In the genomic region with DNA sequence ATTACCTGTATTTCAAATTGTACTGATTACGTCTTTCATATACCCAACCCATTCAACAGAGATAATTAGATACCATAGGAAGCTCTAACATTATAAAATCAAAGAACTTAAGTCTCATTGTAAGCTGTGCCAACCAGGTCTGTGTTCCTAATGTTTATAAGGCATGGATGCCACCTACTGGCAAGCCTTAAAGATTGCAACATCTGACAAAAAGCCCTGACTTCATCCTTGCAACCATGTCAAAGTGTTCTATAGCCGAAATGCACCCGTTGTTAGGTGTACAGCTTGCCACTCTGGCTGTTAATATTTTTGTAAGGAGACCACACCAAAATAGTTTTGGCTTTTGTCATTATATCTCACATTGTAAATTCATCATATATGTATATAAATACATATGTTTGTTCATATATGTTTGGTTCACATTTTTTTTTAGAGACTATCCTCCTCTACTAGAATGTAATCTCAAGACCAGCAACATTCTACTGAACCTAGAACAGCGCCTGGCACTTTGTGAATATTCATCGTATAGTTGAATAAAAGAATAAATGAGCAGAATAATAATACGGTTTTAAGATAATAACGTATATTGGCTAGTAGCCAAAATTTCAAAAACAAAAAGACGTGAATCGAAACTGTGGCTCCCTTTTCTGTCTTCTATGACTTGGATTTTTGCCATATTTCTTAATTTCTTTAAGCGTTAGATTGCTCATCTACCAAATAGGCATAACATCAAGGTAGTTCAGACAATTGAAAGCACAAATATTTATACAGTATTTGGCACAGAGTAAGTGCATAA, we compare ENCODE assay signal across 8 cellular contexts.
A peak's percentile ranks its signal among the peaks of the same experiment; 100 is the strongest.
DNase-seq lines count a peak whose midpoint lies in the region; ATAC-seq and TF ChIP-seq lines count a peak whose summit lies in the region.

No MANE protein-coding gene starts in this region.

- no peaks in the 10 kb centered on the region for H3K9me3 Mint-ChIP-seq in CD8-positive, alpha-beta T cell

- H3K27me3 ChIP-seq in CD8-positive, alpha-beta T cell (ENCODE audit: insufficient read depth, low read length), result no peaks in the 10 kb centered on the region
- H3K27me3 ChIP-seq in lung (ENCODE audit: control insufficient read depth, insufficient read depth) (no peaks in the 10 kb centered on the region), tibial nerve (no peaks in the 10 kb centered on the region)

- H3K9me3 ChIP-seq in CD8-positive, alpha-beta T cell (ENCODE audit: low read length), result no peaks in the 10 kb centered on the region
- H3K9me3 ChIP-seq in T-helper 17 cell (ENCODE audit: control insufficient read depth, low read length, poor library complexity, severe bottlenecking) (no peaks in the 10 kb centered on the region), lung (ENCODE audit: control insufficient read depth in 2 of 2, insufficient read depth in 1 of 2, low read length in 1 of 2) (no peaks in the 10 kb centered on the region), tibial nerve (no peaks in the 10 kb centered on the region)

- no peak for TF ChIP-seq EP300 in tibial nerve (IDR thresholded peaks at IDR 0.05)

- peak; percentile 76 for TF ChIP-seq CTCF in CD8-positive, alpha-beta T cell (IDR thresholded peaks at IDR 0.05)
- TF ChIP-seq CTCF in lung (IDR thresholded peaks at IDR 0.05; ENCODE audit: control extremely low read depth, extremely low read depth) (peak; percentile 48), tibial nerve (IDR thresholded peaks at IDR 0.05) (peak; percentile 60 to 70 (median 64))

- H3K4me1 ChIP-seq in CD8-positive, alpha-beta T cell (ENCODE audit: insufficient read depth, low read length), result no peaks in the 10 kb centered on the region
- no peaks in the 10 kb centered on the region for H3K4me1 ChIP-seq in lung (ENCODE audit: control insufficient read depth in 2 of 2, insufficient read depth in 2 of 2, low read length in 2 of 2)
- peaks cover 0 to 7% (median 0%) of the 10 kb centered on the region in 4 donors for H3K4me1 ChIP-seq in tibial nerve

- no peak overlapping the region for H3K27ac ChIP-seq in CD8-positive, alpha-beta T cell (ENCODE audit: low read depth, low read length)
- H3K27ac ChIP-seq in lung (ENCODE audit: low read depth in 1 of 2, low read length in 1 of 2) (no peak overlapping the region), tibial nerve (no peak overlapping the region)

- 32 to 50% methylated on average over 10 of the region's 10 CpGs for WGBS in lung, 2 donors
- WGBS in tibial nerve, 2 donors, result 22 to 28% methylated on average over 10 of the region's 10 CpGs

- no peak overlapping the region for H3K27ac Mint-ChIP-seq in CD8-positive, alpha-beta T cell
- no peak overlapping the region for H3K27ac Mint-ChIP-seq in T-helper 17 cell

- no peaks in the 10 kb centered on the region for H3K36me3 ChIP-seq in CD8-positive, alpha-beta T cell (ENCODE audit: insufficient read depth, low read length)
- H3K36me3 ChIP-seq in lung (ENCODE audit: control insufficient read depth in 2 of 2, insufficient read depth in 2 of 2, low read length in 2 of 2), result no peaks in the 10 kb centered on the region
- no peaks in the 10 kb centered on the region for H3K36me3 ChIP-seq in tibial nerve

- peaks cover 4% of the 10 kb centered on the region for H3K27me3 Mint-ChIP-seq in CD8-positive, alpha-beta T cell (ENCODE audit: low read depth)
- H3K27me3 Mint-ChIP-seq in T-helper 17 cell, result peaks cover 28% of the 10 kb centered on the region

- H3K4me3 Mint-ChIP-seq in CD8-positive, alpha-beta T cell, result no peak overlapping the region
- no peak overlapping the region for H3K4me3 Mint-ChIP-seq in T-helper 17 cell

- H3K4me1 Mint-ChIP-seq in CD8-positive, alpha-beta T cell (ENCODE audit: low read depth), result no peaks in the 10 kb centered on the region
- peaks cover 3% of the 10 kb centered on the region for H3K4me1 Mint-ChIP-seq in T-helper 17 cell

- POLR2A ChIA-PET in CD8-positive, alpha-beta T cell (lab: Charles Lee), result no interaction called here

- TF ChIP-seq POLR2A in tibial nerve (IDR thresholded peaks at IDR 0.05), result no peak

- peak in 4 of 7 experiments; percentile 4 to 18 (median 10) for DNase-seq in CD8-positive, alpha-beta T cell
- DNase-seq in NCI-H1930 (lab: John Stamatoyannopoulos, UW), result peak; percentile 32 to 50
- DNase-seq in T-helper 17 cell, result peak in 1 of 3 donors; percentile 10
- peak; percentile 85 for DNase-seq in dermis blood vessel endothelial cell
- DNase-seq in lung (ENCODE audit: low spot score), result peak; percentile 31
- DNase-seq in tibial nerve (ENCODE audit: low spot score in 2 of 2), result peak in 1 of 2 donors; percentile 47

- no peaks in the 10 kb centered on the region for H3K36me3 Mint-ChIP-seq in CD8-positive, alpha-beta T cell
- peaks cover 5% of the 10 kb centered on the region for H3K36me3 Mint-ChIP-seq in T-helper 17 cell (ENCODE audit: low read depth)

- CTCF ChIA-PET in CD8-positive, alpha-beta T cell (lab: Charles Lee), result interaction anchor here (0.5 to 1.6 kb wide), 7 partner anchors 10 to 69 kb away, joined by 3 to 16 read pairs (median 4); no protein-coding TSS in a partner anchor

- intact Hi-C loops in CD8-positive, alpha-beta T cell (cut with DNase I, micrococcal nuclease), result loop anchor here (1.0 to 5.0 kb wide), 3 partner anchors 66 to 1448 kb away; no protein-coding TSS in a partner anchor

- ATAC-seq in CD8-positive, alpha-beta T cell, result no peak
- ATAC-seq in GM18868 (IDR thresholded peaks at IDR 0.05; ENCODE audit: unreplicated experiment) (peak; percentile 99), HG03025 (IDR thresholded peaks at IDR 0.05; ENCODE audit: low FRiP score, unreplicated experiment) (peak; percentile 92), T-helper 17 cell (peak; percentile 77), lung (ENCODE audit: insufficient read depth, low FRiP score) (peak; percentile 83)

- no peak overlapping the region for H3K4me3 ChIP-seq in CD8-positive, alpha-beta T cell (ENCODE audit: low read depth, low read length)
- no peak overlapping the region for H3K4me3 ChIP-seq in lung
- H3K4me3 ChIP-seq in tibial nerve, result no peak overlapping the region
